33 cellular contexts compared by ENCODE assay signal in genomic region chr9:13673348-13673747, GRCh38.
DNase-seq lines count a peak whose midpoint lies in the region; ATAC-seq, FAIRE-seq and TF ChIP-seq lines count a peak whose summit lies in the region.
"Had no signal": no experiment of that assay in that cellular context is flagged by ENCODE, and none has a peak within 500 bp of the region (broad histone marks: within the 10 kb centered on the region; RNA-seq: fewer than 3 reads in every experiment).

No MANE protein-coding gene starts in this region.

- H3K4me3 ChIP-seq in left ventricle myocardium inferior (no peak overlapping the region), HEK293 (ENCODE audit: low read depth, low read length) (no peak overlapping the region), K562 (no peak overlapping the region)
- H3K4me3 ChIP-seq: A549; BLaER1; BLaER1 treated with 17β-estradiol and CSF1 and Interleukin-3, amounts not matched to agents 10 nM and 100 nM had no signal

- ATAC-seq in K562 = no peak
- ATAC-seq: A549; CD8-positive, alpha-beta T cell had no signal

- no peak for DNase-seq in left ventricle myocardium inferior
- no peak for DNase-seq in cardiac septum (ENCODE audit: low spot score)
- DNase-seq in K562 (ENCODE audit: extremely low read depth in 1 of 4, low spot score in 3 of 4) = no peak
- DNase-seq in occipital lobe (lab: John Stamatoyannopoulos, UW) = no peak
- DNase-seq in HuH-7.5 (ENCODE audit: low spot score) = no peak
- DNase-seq: 8988T; ACHN; AML-193; BE2C; C1 segment of cervical spinal cord; Caco-2; Calu3; CD4-positive, alpha-beta memory T cell; CD4-positive, alpha-beta T cell; CD4-positive, CD25-positive, alpha-beta regulatory T cell; CD8-positive, alpha-beta memory T cell; CD8-positive, alpha-beta T cell; COR-L47; DMS 273 treated with DMSO at 0.1 percent for 48 hours; DMS153; DMS53; DMS79; DMS79 treated with DMSO at 0.1 percent for 48 hours; DND-41; EL had no signal

- POLR2A ChIA-PET in HEK293 (lab: Yijun Ruan, JAX) = no interaction called here
- POLR2A ChIA-PET in K562 (lab: Yijun Ruan, JAX) = no interaction called here

- no TSS peak for BruUV-seq in K562 (replicated peaks; lab: Mats Ljungman, UMichigan)

- H3K4me2 ChIP-seq in K562 (ENCODE audit: insufficient read depth, low read length) = no peak overlapping the region
- H3K4me2 ChIP-seq: A549; BLaER1; BLaER1 treated with 17β-estradiol and CSF1 and Interleukin-3, amounts not matched to agents 10 nM and 100 nM had no signal

- no peak overlapping the region for H3K9ac ChIP-seq in K562 (ENCODE audit: insufficient read depth in 1 of 2, low read depth in 2 of 2, low read length in 2 of 2)
- H3K9ac ChIP-seq: BLaER1; BLaER1 treated with 17β-estradiol and CSF1 and Interleukin-3, amounts not matched to agents 10 nM and 100 nM had no signal

- CTCF ChIA-PET in HEK293 (lab: Yijun Ruan, JAX) (no interaction called here), K562 (lab: Yijun Ruan, JAX; ENCODE audit: low intra/inter-chr PET ratio) (no interaction called here)

- no peak for TF ChIP-seq EP300 in K562 (IDR thresholded peaks at IDR 0.05; ENCODE audit: low read length)

- TF ChIP-seq CTCF in left ventricle myocardium inferior (IDR thresholded peaks at IDR 0.05; ENCODE audit: borderline replicate concordance) (no peak), HEK293 (tag by site-specific recombination; IDR thresholded peaks at IDR 0.05) (no peak), K562 (IDR thresholded peaks at IDR 0.05 in 2 of 3, conservative IDR thresholded peaks at IDR 0.05 in 1 of 3; ENCODE audit: insufficient read depth in 2 of 3, low read depth in 1 of 3, low read length in 3 of 3) (no peak)

- no peaks in the 10 kb centered on the region for H3K79me2 ChIP-seq in K562 (ENCODE audit: control insufficient read depth, insufficient read depth, low read length)

- no peaks in the 10 kb centered on the region for H3K27me3 ChIP-seq in left ventricle myocardium inferior (ENCODE audit: low read depth)
- no peaks in the 10 kb centered on the region for H3K27me3 ChIP-seq in K562 (ENCODE audit: control insufficient read depth in 2 of 2, insufficient read depth in 2 of 2, low read length in 2 of 2)
- H3K27me3 ChIP-seq: BE2C; BLaER1; BLaER1 treated with 17β-estradiol and CSF1 and Interleukin-3, amounts not matched to agents 10 nM and 100 nM had no signal

- H3K27ac ChIP-seq in left ventricle myocardium inferior (replicated peaks) (peak overlapping the region; percentile 66), HEK293 (ENCODE audit: extremely low read depth, low read depth, low read length) (no peak overlapping the region), K562 (ENCODE audit: extremely low read depth, low read depth, low read length) (no peak overlapping the region)
- H3K27ac ChIP-seq: 22Rv1; A549; BLaER1; BLaER1 treated with 17β-estradiol and CSF1 and Interleukin-3, amounts not matched to agents 10 nM and 100 nM; C4-2B had no signal

- TF ChIP-seq POLR2A in K562 (conservative IDR thresholded peaks at IDR 0.05) = no peak

- H3K9me3 ChIP-seq in left ventricle myocardium inferior (replicated peaks) (peaks cover 12% of the 10 kb centered on the region), HEK293 (ENCODE audit: control insufficient read depth, insufficient read depth, low read depth, low read length) (no peaks in the 10 kb centered on the region), K562 (replicated peaks; ENCODE audit: control insufficient read depth, insufficient read depth, low read depth, low read length) (no peaks in the 10 kb centered on the region)
- H3K9me3 ChIP-seq: BE2C, Caco-2 had no signal

- TF ChIP-seq RAD21 in K562 (CRISPR knock-in tag; conservative IDR thresholded peaks at IDR 0.05 in 1 of 2, IDR thresholded peaks at IDR 0.05 in 1 of 2) = no peak

- no peaks in the 10 kb centered on the region for H3K9me1 ChIP-seq in K562 (ENCODE audit: control insufficient read depth, insufficient read depth, low read length)

- H2AFZ ChIP-seq in K562 (ENCODE audit: low read depth, low read length) = no peak overlapping the region

- intact Hi-C loops in left ventricle myocardium inferior (cut with micrococcal nuclease) = no loop called here
- intact Hi-C loops in cardiac septum (cut with DNase I) = no loop called here
- intact Hi-C loops in K562 (cut with micrococcal nuclease) = no loop called here

- in situ Hi-C loops in K562 (cut with MboI) = no loop called here

- peaks cover 14% of the 10 kb centered on the region for H3K4me1 ChIP-seq in left ventricle myocardium inferior
- no peaks in the 10 kb centered on the region for H3K4me1 ChIP-seq in HEK293 (ENCODE audit: control insufficient read depth, insufficient read depth, low read length)
- H3K4me1 ChIP-seq in K562 (replicated peaks in 1 of 2; ENCODE audit: control insufficient read depth in 2 of 2, insufficient read depth in 2 of 2, low read length in 2 of 2) = no peaks in the 10 kb centered on the region
- H3K4me1 ChIP-seq: A549; BE2C; BLaER1; BLaER1 treated with 17β-estradiol and CSF1 and Interleukin-3, amounts not matched to agents 10 nM and 100 nM; Caco-2 had no signal

- no peak for FAIRE-seq in K562 (lab: Jason Lieb, UNC)
- FAIRE-seq: A204.1, A549, D721Med had no signal

- H4K20me1 ChIP-seq in K562 (replicated peaks; ENCODE audit: control insufficient read depth, insufficient read depth, low read length) = no peaks in the 10 kb centered on the region
- H4K20me1 ChIP-seq: BLaER1; BLaER1 treated with 17β-estradiol and CSF1 and Interleukin-3, amounts not matched to agents 10 nM and 100 nM had no signal

- H3K36me3 ChIP-seq in left ventricle myocardium inferior (no peaks in the 10 kb centered on the region), HEK293 (ENCODE audit: control insufficient read depth in 2 of 2, insufficient read depth in 1 of 2, low read length in 2 of 2) (no peaks in the 10 kb centered on the region), K562 (ENCODE audit: control insufficient read depth, insufficient read depth, low read length) (no peaks in the 10 kb centered on the region)
- H3K36me3 ChIP-seq: BE2C; BLaER1; BLaER1 treated with 17β-estradiol and CSF1 and Interleukin-3, amounts not matched to agents 10 nM and 100 nM had no signal

- 3% methylated on average over 3 of the region's 3 CpGs for WGBS in K562 (ENCODE audit: insufficient coverage, low coverage, missing lambda C conversion rate)

TF ChIP-seq in HEK293, 187 proteins besides CTCF, POLR2A, EP300 and RAD21:
- TF ChIP-seq ZNF623 (tag by site-specific recombination; IDR thresholded peaks at IDR 0.05) = peak; percentile 71
- no peak for TF ChIP-seq ZBTB7A (tag by site-specific recombination; IDR thresholded peaks at IDR 0.05; ENCODE audit: low read depth)

TF ChIP-seq in K562, 482 proteins besides CTCF, POLR2A, EP300 and RAD21:
- TF ChIP-seq FOXO4 (CRISPR knock-in tag; IDR thresholded peaks at IDR 0.05) (no peak), RBM25 (IDR thresholded peaks at IDR 0.05; ENCODE audit: low read depth, low read length, severe bottlenecking) (peak; percentile 59)
